Comparison of ENCODE assay signal across 16 cellular contexts in the genomic region with DNA sequence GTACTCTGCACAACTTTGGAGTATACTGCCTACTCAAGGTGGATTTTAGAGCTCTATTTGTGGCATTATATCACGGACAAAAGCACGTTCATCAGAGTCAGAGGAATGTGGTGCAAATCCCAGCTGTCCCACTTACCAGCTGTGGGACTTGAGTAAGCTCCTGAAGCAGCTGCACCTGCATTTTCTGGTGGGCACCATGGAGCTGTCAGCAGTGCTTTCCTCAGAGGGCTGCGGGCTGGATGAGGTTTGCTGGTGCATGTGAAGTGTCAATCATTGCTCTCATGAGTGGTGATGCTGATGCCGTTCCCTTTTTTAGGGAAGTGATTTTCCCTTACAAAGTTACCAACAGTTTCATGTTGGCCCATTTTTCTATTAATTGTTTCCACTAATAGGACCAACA. TPM values are rescaled to one million over a fixed set of nuclear protein-coding genes. Genes with fewer than 3 reads are reported as not detected.
A peak's percentile ranks its signal among the peaks of the same experiment; 100 is the strongest.
DNase-seq lines count a peak whose midpoint lies in the region; ATAC-seq and TF ChIP-seq lines count a peak whose summit lies in the region.
"Had no signal": no experiment of that assay in that cellular context is flagged by ENCODE, and none has a peak within 500 bp of the region (broad histone marks: within the 10 kb centered on the region; RNA-seq: fewer than 3 reads in every experiment).

No MANE protein-coding gene starts in this region.

- H3K27ac Mint-ChIP-seq in brain (peak overlapping the region in 3 of 5 experiments; percentile 61 to 93 (median 69)), natural killer cell (no peak overlapping the region)
- no peak overlapping the region for H3K27ac Mint-ChIP-seq in naive thymus-derived CD4-positive, alpha-beta T cell
- H3K27ac Mint-ChIP-seq: endodermal cell, mesothelial cell of epicardium had no signal

- 65% methylated on average over 4 of the region's 4 CpGs; no CpG with 5 or more reads in 1 of the 2 donors for WGBS in transverse colon (ENCODE audit: low coverage in 1 of 2), 2 donors

- peak overlapping the region in 1 of 5 experiments; percentile 10 for H3K4me3 Mint-ChIP-seq in brain
- H3K4me3 Mint-ChIP-seq in natural killer cell: no peak overlapping the region
- H3K4me3 Mint-ChIP-seq in naive thymus-derived CD4-positive, alpha-beta T cell: no peak overlapping the region
- H3K4me3 Mint-ChIP-seq: endodermal cell, immature natural killer cell, mesothelial cell of epicardium had no signal

- H3K4me3 ChIP-seq in left ventricle myocardium inferior: no peak overlapping the region
- no peak overlapping the region for H3K4me3 ChIP-seq in transverse colon
- H3K4me3 ChIP-seq in naive thymus-derived CD4-positive, alpha-beta T cell (ENCODE audit: low read length): no peak overlapping the region
- H3K4me3 ChIP-seq: thoracic aorta had no signal

- ATAC-seq in left ventricle myocardium superior (no peak), natural killer cell (no peak), GM18517 (IDR thresholded peaks at IDR 0.05; ENCODE audit: unreplicated experiment) (no peak)
- ATAC-seq in naive thymus-derived CD4-positive, alpha-beta T cell: no peak

- no peaks in the 10 kb centered on the region for H3K9me3 Mint-ChIP-seq in brain
- H3K9me3 Mint-ChIP-seq in natural killer cell: no peaks in the 10 kb centered on the region
- H3K9me3 Mint-ChIP-seq in naive thymus-derived CD4-positive, alpha-beta T cell: peaks cover 0 to 2% (median 0%) of the 10 kb centered on the region in 11 donors
- H3K9me3 Mint-ChIP-seq: endodermal cell, mesothelial cell of epicardium had no signal

- TF ChIP-seq CTCF in left ventricle myocardium inferior (IDR thresholded peaks at IDR 0.05; ENCODE audit: borderline replicate concordance) (no peak), brain (conservative IDR thresholded peaks at IDR 0.05) (no peak), transverse colon (IDR thresholded peaks at IDR 0.05) (no peak), natural killer cell (IDR thresholded peaks at IDR 0.05) (no peak)

- H3K27me3 Mint-ChIP-seq in brain (no peaks in the 10 kb centered on the region), natural killer cell (ENCODE audit: low read depth in 2 of 2) (peaks cover 7 to 14% of the 10 kb centered on the region in 2 donors)
- H3K27me3 Mint-ChIP-seq in naive thymus-derived CD4-positive, alpha-beta T cell: peaks cover 10 to 36% (median 15%) of the 10 kb centered on the region in 5 donors

- in situ Hi-C loops in transverse colon (cut with MboI; ENCODE audit: low pct_ligation_motif_present in 1 of 4, low pct_unique_long_range_greater_than_20kb in 1 of 4, low sequenced_read_pairs in 3 of 4): loop anchor here in 1 of 4 donors (25.0 kb wide), 1 partner anchor 110 kb away; no protein-coding TSS in a partner anchor

- TF ChIP-seq POLR2A in transverse colon (IDR thresholded peaks at IDR 0.05): no peak

- H3K27me3 ChIP-seq in left ventricle myocardium inferior (ENCODE audit: low read depth): peaks cover 5% of the 10 kb centered on the region
- H3K27me3 ChIP-seq in transverse colon: no peaks in the 10 kb centered on the region
- no peaks in the 10 kb centered on the region for H3K27me3 ChIP-seq in naive thymus-derived CD4-positive, alpha-beta T cell (ENCODE audit: control insufficient read depth in 2 of 2, insufficient read depth in 2 of 2, low read length in 2 of 2)

- H3K36me3 Mint-ChIP-seq in brain (no peaks in the 10 kb centered on the region), natural killer cell (no peaks in the 10 kb centered on the region)
- peaks cover 0 to 2% (median 0%) of the 10 kb centered on the region in 5 donors for H3K36me3 Mint-ChIP-seq in naive thymus-derived CD4-positive, alpha-beta T cell
- H3K36me3 Mint-ChIP-seq: immature natural killer cell, mesothelial cell of epicardium had no signal

- POLR2A ChIA-PET in naive thymus-derived CD4-positive, alpha-beta T cell (lab: Charles Lee): no interaction called here

- H3K9me3 ChIP-seq in left ventricle myocardium inferior (replicated peaks) (no peaks in the 10 kb centered on the region), transverse colon (no peaks in the 10 kb centered on the region)
- no peaks in the 10 kb centered on the region for H3K9me3 ChIP-seq in naive thymus-derived CD4-positive, alpha-beta T cell (ENCODE audit: control insufficient read depth in 2 of 3, low read length in 3 of 3)
- H3K9me3 ChIP-seq: thoracic aorta had no signal

- intact Hi-C loops in left ventricle myocardium inferior (cut with micrococcal nuclease): no loop called here
- intact Hi-C loops in left ventricle myocardium superior (cut with micrococcal nuclease): loop anchor here (10.0 kb wide), 1 partner anchor 73 kb away; no protein-coding TSS in a partner anchor
- intact Hi-C loops in transverse colon (cut with DNase I; ENCODE audit: low total_unique reads): no loop called here
- intact Hi-C loops in natural killer cell (cut with micrococcal nuclease): no loop called here
- intact Hi-C loops in naive thymus-derived CD4-positive, alpha-beta T cell (cut with micrococcal nuclease): no loop called here

- H3K4me1 ChIP-seq in left ventricle myocardium inferior (peaks cover 50% of the 10 kb centered on the region), transverse colon (peaks cover 51 to 63% (median 58%) of the 10 kb centered on the region in 4 donors)
- peaks cover 0 to 5% of the 10 kb centered on the region in 2 donors for H3K4me1 ChIP-seq in naive thymus-derived CD4-positive, alpha-beta T cell (ENCODE audit: control insufficient read depth in 2 of 2, insufficient read depth in 2 of 2, low read length in 2 of 2)

- H3K4me1 Mint-ChIP-seq in brain (peaks cover 68% of the 10 kb centered on the region), natural killer cell (peaks cover 9 to 16% of the 10 kb centered on the region in 2 donors)
- H3K4me1 Mint-ChIP-seq in naive thymus-derived CD4-positive, alpha-beta T cell: peaks cover 0 to 17% (median 3%) of the 10 kb centered on the region in 7 donors

- TF ChIP-seq EP300 in transverse colon (IDR thresholded peaks at IDR 0.05; ENCODE audit: low read depth): no peak

- H3K36me3 ChIP-seq in left ventricle myocardium inferior (no peaks in the 10 kb centered on the region), transverse colon (no peaks in the 10 kb centered on the region)
- H3K36me3 ChIP-seq in naive thymus-derived CD4-positive, alpha-beta T cell (ENCODE audit: control insufficient read depth in 2 of 3, insufficient read depth in 3 of 3, low read length in 3 of 3): no peaks in the 10 kb centered on the region
- H3K36me3 ChIP-seq: thoracic aorta had no signal

- H3K27ac ChIP-seq in left ventricle myocardium inferior (replicated peaks) (peak overlapping the region; percentile 83), transverse colon (peak overlapping the region; percentile 86 to 92 (median 89))
- no peak overlapping the region for H3K27ac ChIP-seq in naive thymus-derived CD4-positive, alpha-beta T cell (ENCODE audit: low read depth, low read length)

- DNase-seq in left ventricle myocardium inferior (no peak), left ventricle myocardium superior (no peak), myocyte (ENCODE audit: low read depth) (peak; percentile 99), transverse colon (no peak), natural killer cell (no peak)
- no peak for DNase-seq in naive thymus-derived CD4-positive, alpha-beta T cell
- DNase-seq: activated CD4-positive, CD25-positive, alpha-beta regulatory T cell; activated naive CD4-positive, alpha-beta T cell treated with Interleukin-2 at 50 U/mL for 16 hours; endodermal cell; immature natural killer cell; NCI-H446 had no signal

- CTCF ChIA-PET in naive thymus-derived CD4-positive, alpha-beta T cell (lab: Charles Lee): no interaction called here

RNA-seq across cellular contexts. Expression of a gene that starts 53.4 kb away (rescaled TPM):
- total RNA-seq in left ventricle myocardium inferior: 6.1 TPM
- 11.2 TPM for total RNA-seq in left ventricle myocardium superior
- polyA plus RNA-seq in brain (ENCODE audit: insufficient read depth, low read depth, low replicate concordance): 15.0 TPM
- total RNA-seq in myocyte: 22.5 and 32.4 TPM in 2 replicates
- polyA plus RNA-seq in myocyte (2012): 15.6 TPM
- 10 to 100 TPM; 40.0 to 85.7 (median 72.9) TPM for total RNA-seq in transverse colon
- total RNA-seq in natural killer cell: not detected
- total RNA-seq in naive thymus-derived CD4-positive, alpha-beta T cell: under 1 TPM in 1 of 5 experiments, not detected in 4; 0.16 TPM
- polyA plus RNA-seq in naive thymus-derived CD4-positive, alpha-beta T cell: not detected
- total RNA-seq: T-helper 1 cell treated with Interleukin-12 subunit alpha and Interleukin-12 subunit beta and Interleukin-4 antibody, amounts not matched to agents 30 ng/mL and 1 ng/mL, for 36 hours had no signal
- polyA plus RNA-seq: immature natural killer cell had no signal

Comparison
In these comparisons a context has a peak if more than half of its experiments do, and no peak if none do; other contexts are left out.
1. H3K27ac Mint-ChIP-seq: peak in brain (3 of 5); none in natural killer cell (0 of 2) and naive thymus-derived CD4-positive, alpha-beta T cell (0 of 9).